Comparison of ENCODE assay signal across 8 cellular contexts in genomic region chr3:119559441-119559963, GRCh38. TPM values are rescaled to one million over a fixed set of nuclear protein-coding genes. Genes with fewer than 3 reads are reported as not detected.
DNase-seq lines count a peak whose midpoint lies in the region; ATAC-seq, FAIRE-seq and TF ChIP-seq lines count a peak whose summit lies in the region.

CD80 (minus strand) TSS chr3:119559614; CDS start chr3:119557728, 1,886 bp downstream.

- intact Hi-C loops in Calu3 (cut with micrococcal nuclease; ENCODE audit: unreplicated experiment), result loop anchor here (1.0 kb wide), 1 partner anchor 284 kb away; no protein-coding TSS in a partner anchor

- ATAC-seq in HG03139 (IDR thresholded peaks at IDR 0.05; ENCODE audit: unreplicated experiment), result peak; percentile 57

- CTCF ChIA-PET in Calu3 (lab: Charles Lee), result interaction anchor here (0.8 kb wide), 1 partner anchor 677 kb away, joined by 3 read pairs; no protein-coding TSS in a partner anchor

- TF ChIP-seq CTCF in Calu3 (IDR thresholded peaks at IDR 0.05; ENCODE audit: unreplicated experiment), result peak; percentile 47
- no peak for TF ChIP-seq CTCF in glutamatergic neuron (IDR thresholded peaks at IDR 0.05; ENCODE audit: partially characterized antibody, unreplicated experiment)

- FAIRE-seq in GM19239 (lab: Jason Lieb, UNC), result peak; percentile 99

- H3K36me3 Mint-ChIP-seq in Calu3 (ENCODE audit: insufficient read depth, unreplicated experiment) (no peaks in the 10 kb centered on the region), glutamatergic neuron (ENCODE audit: unreplicated experiment) (no peaks in the 10 kb centered on the region)
- H3K36me3 Mint-ChIP-seq in activated T-cell treated with anti-CD3 and anti-CD28 coated beads, Interleukin-2, amount 50 U/mL, for 24 hours (ENCODE audit: low read depth), result no peaks in the 10 kb centered on the region

- H3K27me3 Mint-ChIP-seq in Calu3 (ENCODE audit: unreplicated experiment) (peaks cover 8% of the 10 kb centered on the region), glutamatergic neuron (ENCODE audit: unreplicated experiment) (peaks cover 2% of the 10 kb centered on the region)
- H3K27me3 Mint-ChIP-seq in activated T-cell treated with anti-CD3 and anti-CD28 coated beads, Interleukin-2, amount 50 U/mL, for 24 hours, result no peaks in the 10 kb centered on the region

- H3K4me1 Mint-ChIP-seq in Calu3 (ENCODE audit: low read depth, unreplicated experiment) (no peaks in the 10 kb centered on the region), glutamatergic neuron (ENCODE audit: low read depth, unreplicated experiment) (no peaks in the 10 kb centered on the region)
- H3K4me1 Mint-ChIP-seq in activated T-cell treated with anti-CD3 and anti-CD28 coated beads, Interleukin-2, amount 50 U/mL, for 24 hours (ENCODE audit: low read depth), result peaks cover 27% of the 10 kb centered on the region

- H3K27ac Mint-ChIP-seq in Calu3 (ENCODE audit: unreplicated experiment), result no peak within 1 kb of the TSS
- peak within 1 kb of the TSS; percentile 48 for H3K27ac Mint-ChIP-seq in activated T-cell treated with anti-CD3 and anti-CD28 coated beads, Interleukin-2, amount 50 U/mL, for 24 hours
- H3K27ac Mint-ChIP-seq in glutamatergic neuron (ENCODE audit: unreplicated experiment), result no peak within 1 kb of the TSS

- DNase-seq in Calu3 (peak; percentile 62), GM19239 (ENCODE audit: insufficient read length, low spot score) (no peak), OCI-M1 (lab: John Stamatoyannopoulos, UW) (peak; percentile 88), glutamatergic neuron (peak; percentile 35), amniotic stem cell (lab: John Stamatoyannopoulos, UW) (no peak)
- DNase-seq in activated T-cell treated with anti-CD3 and anti-CD28 coated beads, Interleukin-2, amount 50 U/mL, for 24 hours, result peak; percentile 64
- DNase-seq in stimulated activated CD4-positive, alpha-beta T cell treated with anti-CD3 and anti-CD28 coated beads, Interleukin-15, amount 100 ng/mL, for 24 hours, result peak; percentile 73

- BruUV-seq in Calu3 (replicated peaks; lab: Mats Ljungman, UMichigan), result no TSS peak

- H3K9me3 Mint-ChIP-seq in Calu3 (ENCODE audit: low read depth, unreplicated experiment) (no peaks in the 10 kb centered on the region), glutamatergic neuron (ENCODE audit: unreplicated experiment) (peaks cover 5% of the 10 kb centered on the region)
- H3K9me3 Mint-ChIP-seq in activated T-cell treated with anti-CD3 and anti-CD28 coated beads, Interleukin-2, amount 50 U/mL, for 24 hours, result peaks cover 2% of the 10 kb centered on the region

- H3K4me3 Mint-ChIP-seq in Calu3 (ENCODE audit: low read depth, unreplicated experiment), result no peak within 1 kb of the TSS
- H3K4me3 Mint-ChIP-seq in activated T-cell treated with anti-CD3 and anti-CD28 coated beads, Interleukin-2, amount 50 U/mL, for 24 hours, result peak within 1 kb of the TSS; percentile 60
- H3K4me3 Mint-ChIP-seq in glutamatergic neuron (ENCODE audit: unreplicated experiment), result no peak within 1 kb of the TSS

RNA-seq across cellular contexts. Expression of gene CD80, which starts in this region (rescaled TPM):
- total RNA-seq in Calu3 (2022) (not detected in 2 replicates), glutamatergic neuron (ENCODE audit: unreplicated experiment) (not detected)

Comparison
In these comparisons a context has a peak if more than half of its experiments do, and no peak if none do; other contexts are left out.
1. Peak in DNase-seq in Calu3; RNA of the gene not detected or under 1 TPM.
2. Peak in DNase-seq in glutamatergic neuron; RNA of the gene not detected or under 1 TPM.
3. DNase-seq: peak in OCI-M1 (single experiment), activated T-cell treated with anti-CD3 and anti-CD28 coated beads, Interleukin-2, amount 50 U/mL, for 24 hours (single experiment) and stimulated activated CD4-positive, alpha-beta T cell treated with anti-CD3 and anti-CD28 coated beads, Interleukin-15, amount 100 ng/mL, for 24 hours (single experiment); none in GM19239 (single experiment) and amniotic stem cell (single experiment).